Comparison of ENCODE assay signal across 14 cellular contexts in the genomic region with DNA sequence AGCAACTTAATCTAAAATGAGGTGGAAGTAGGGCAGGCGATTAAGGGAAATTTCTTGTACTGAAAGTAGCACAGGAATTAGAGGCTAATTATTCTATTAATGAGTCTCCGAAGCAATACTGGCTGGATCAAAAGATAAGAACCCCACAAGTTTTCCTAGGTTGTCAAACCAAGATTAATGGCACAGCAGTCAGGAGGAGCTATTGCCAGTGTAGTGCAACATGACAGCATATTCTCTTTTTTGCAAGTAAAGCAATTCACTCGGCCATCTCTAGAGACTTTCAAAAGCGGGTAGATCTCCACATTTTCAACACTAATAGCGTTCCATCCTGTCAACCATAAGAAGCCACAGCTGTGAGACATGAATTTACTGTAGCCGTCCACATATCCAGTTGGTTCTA.
DNase-seq lines count a peak whose midpoint lies in the region; ATAC-seq and TF ChIP-seq lines count a peak whose summit lies in the region.
"Had no signal": no experiment of that assay in that cellular context is flagged by ENCODE, and none has a peak within 500 bp of the region (broad histone marks: within the 10 kb centered on the region; RNA-seq: fewer than 3 reads in every experiment).

No MANE protein-coding gene starts in this region.

- H2AFZ ChIP-seq in IMR-90 (replicated peaks; ENCODE audit: low read length, poor library complexity): no peak overlapping the region

- H4K8ac ChIP-seq in IMR-90 (ENCODE audit: low read depth in 2 of 2, low read length in 2 of 2): no peak overlapping the region; a peak in 1 of 4 replicates

- no peak overlapping the region for H3K14ac ChIP-seq in IMR-90 (replicated peaks; ENCODE audit: low read depth, low read length)

- TF ChIP-seq CTCF in left ventricle myocardium inferior (IDR thresholded peaks at IDR 0.05; ENCODE audit: borderline replicate concordance) (no peak), IMR-90 (conservative IDR thresholded peaks at IDR 0.05; ENCODE audit: low read depth, low read length) (no peak)

- no peak for TF ChIP-seq POLR2A in IMR-90 (IDR thresholded peaks at IDR 0.05; ENCODE audit: low read depth, low read length)

- H4K91ac ChIP-seq in IMR-90 (ENCODE audit: insufficient read depth, low read depth, low read length): no peak overlapping the region

- H3K9me1 ChIP-seq in IMR-90 (ENCODE audit: insufficient read depth, low read length): no peaks in the 10 kb centered on the region; the same call in 1 of the 2 replicates

- H3K27ac ChIP-seq in left ventricle myocardium inferior (replicated peaks): peak overlapping the region; percentile 20
- no peak overlapping the region for H3K27ac ChIP-seq in IMR-90 (ENCODE audit: insufficient read depth, low read length)
- H3K27ac ChIP-seq in caudate nucleus (ENCODE audit: low read depth, low read length): peak overlapping the region; percentile 60

- H3K27me3 ChIP-seq in left ventricle myocardium inferior (ENCODE audit: low read depth) (no peaks in the 10 kb centered on the region), IMR-90 (ENCODE audit: control insufficient read depth, insufficient read depth, low read length) (no peaks in the 10 kb centered on the region)

- H2AK5ac ChIP-seq in IMR-90 (ENCODE audit: low read depth, low read length): no peak overlapping the region

- H3K4me3 ChIP-seq in left ventricle myocardium inferior (no peak overlapping the region), IMR-90 (ENCODE audit: insufficient read depth, low read depth, low read length) (no peak overlapping the region)

- no peaks in the 10 kb centered on the region for H3K9me3 ChIP-seq in left ventricle myocardium inferior (replicated peaks)
- H3K9me3 ChIP-seq in IMR-90 (ENCODE audit: control insufficient read depth, insufficient read depth, low read length): no peaks in the 10 kb centered on the region

- H2BK5ac ChIP-seq in IMR-90 (ENCODE audit: low read depth, low read length, poor library complexity, severe bottlenecking): no peak overlapping the region

- H3K36me3 ChIP-seq in left ventricle myocardium inferior (peaks cover 4% of the 10 kb centered on the region), IMR-90 (ENCODE audit: control insufficient read depth, insufficient read depth, low read length) (peaks cover 12% of the 10 kb centered on the region)

- no TSS peak for BruUV-seq in IMR-90 (replicated peaks; lab: Mats Ljungman, UMichigan)

- TF ChIP-seq RAD21 in IMR-90 (IDR thresholded peaks at IDR 0.05; ENCODE audit: low read length): no peak

- H2BK20ac ChIP-seq in IMR-90 (ENCODE audit: low read depth, low read length): no peak overlapping the region

- no peak overlapping the region for H3K4me2 ChIP-seq in IMR-90 (ENCODE audit: low read depth, low read length)

- 76% methylated on average over 5 of the region's 6 CpGs; no CpG with 5 or more reads in 1 of the 2 experiments for WGBS in IMR-90 (ENCODE audit: extremely low coverage in 2 of 2, insufficient read length in 1 of 2), 2 experiments

- no peak overlapping the region for H2AK9ac ChIP-seq in IMR-90 (replicated peaks; ENCODE audit: low read depth, low read length, poor library complexity)

- H3K23ac ChIP-seq in IMR-90 (ENCODE audit: low read depth, low read length): 0 out of 2 replicates have a peak overlapping the region, but pooled peaks have one; percentile 24

- H3K18ac ChIP-seq in IMR-90 (ENCODE audit: low read depth, low read length): no peak overlapping the region

- no peak overlapping the region for H3K4ac ChIP-seq in IMR-90 (ENCODE audit: low read depth, low read length)

- in situ Hi-C loops in IMR-90 (cut with MboI; ENCODE audit: low sequenced_read_pairs): no loop called here

- H3K9ac ChIP-seq in IMR-90 (ENCODE audit: low read depth, low read length): no peak overlapping the region

- no peaks in the 10 kb centered on the region; the same call in 1 of the 2 replicates for H4K20me1 ChIP-seq in IMR-90 (ENCODE audit: insufficient read depth, low read length)

- ATAC-seq in left cardiac atrium (no peak), IMR-90 (ENCODE audit: low read depth) (no peak), HG02763 (IDR thresholded peaks at IDR 0.05; ENCODE audit: unreplicated experiment) (no peak)
- ATAC-seq: CD8-positive, alpha-beta T cell had no signal

- POLR2A ChIA-PET in IMR-90 (lab: Charles Lee; ENCODE audit: unreplicated experiment): no interaction called here

- no peak overlapping the region for H4K5ac ChIP-seq in IMR-90 (ENCODE audit: low read depth, low read length)

- intact Hi-C loops in left ventricle myocardium inferior (cut with micrococcal nuclease) (no loop called here), left cardiac atrium (cut with DNase I) (no loop called here), IMR-90 (cut with micrococcal nuclease) (no loop called here)

- H3K56ac ChIP-seq in IMR-90 (ENCODE audit: extremely low read depth, insufficient read depth, low read length): no peak overlapping the region

- no peak overlapping the region for H2BK120ac ChIP-seq in IMR-90 (ENCODE audit: low read depth, low read length)

- peaks cover 27 to 60% of the 10 kb centered on the region in 2 experiments for H3K79me1 ChIP-seq in IMR-90 (ENCODE audit: low read depth in 1 of 2, low read length in 2 of 2)

- CTCF ChIA-PET in IMR-90 (lab: Yijun Ruan, JAX): no interaction called here

- dilution Hi-C loops in IMR-90 (cut with HindIII; ENCODE audit: low sequenced_read_pairs, unreplicated experiment): no loop called here

- DNase-seq in left ventricle myocardium inferior: no peak
- no peak for DNase-seq in left cardiac atrium
- DNase-seq in IMR-90: no peak
- DNase-seq in caudate nucleus (lab: John Stamatoyannopoulos, UW): no peak
- DNase-seq in retina: peak; percentile 16
- DNase-seq in NCI-H128 (lab: John Stamatoyannopoulos, UW; ENCODE audit: unreplicated experiment): no peak
- no peak for DNase-seq in MV-4-11 (lab: John Stamatoyannopoulos, UW)
- DNase-seq: CD8-positive, alpha-beta T cell; COR-L47; DMS153; DMS79 treated with DMSO at 0.1 percent for 48 hours; EL; HCEC 1CT had no signal

- no peak overlapping the region for H2BK15ac ChIP-seq in IMR-90 (ENCODE audit: low read depth, low read length)

- H3K4me1 ChIP-seq in left ventricle myocardium inferior (peaks cover 10% of the 10 kb centered on the region), IMR-90 (ENCODE audit: control insufficient read depth, insufficient read depth, low read length) (peaks cover 11% of the 10 kb centered on the region)

TF ChIP-seq in IMR-90, 13 proteins besides CTCF, POLR2A, EP300 and RAD21:
- no peak for TF ChIP-seq SMC3 (IDR thresholded peaks at IDR 0.05; ENCODE audit: low read depth, low read length)
- TF ChIP-seq RCOR1 (IDR thresholded peaks at IDR 0.05; ENCODE audit: insufficient replicate concordance, low read length): no peak
- TF ChIP-seq RFX5 (IDR thresholded peaks at IDR 0.05; ENCODE audit: low read depth, low read length): no peak
- TF ChIP-seq BHLHE40 (IDR thresholded peaks at IDR 0.05; ENCODE audit: low read depth, low read length): no peak
- no peak for TF ChIP-seq NFE2L2 (IDR thresholded peaks at IDR 0.05; ENCODE audit: low read depth, low read length)
- TF ChIP-seq MXI1 (IDR thresholded peaks at IDR 0.05; ENCODE audit: borderline replicate concordance, low read depth, low read length): no peak
- TF ChIP-seq MAZ (IDR thresholded peaks at IDR 0.05; ENCODE audit: borderline replicate concordance, low read depth, low read length): no peak
- no peak for TF ChIP-seq MAFK (IDR thresholded peaks at IDR 0.05; ENCODE audit: low read depth, low read length)
- TF ChIP-seq, protein P1, sequence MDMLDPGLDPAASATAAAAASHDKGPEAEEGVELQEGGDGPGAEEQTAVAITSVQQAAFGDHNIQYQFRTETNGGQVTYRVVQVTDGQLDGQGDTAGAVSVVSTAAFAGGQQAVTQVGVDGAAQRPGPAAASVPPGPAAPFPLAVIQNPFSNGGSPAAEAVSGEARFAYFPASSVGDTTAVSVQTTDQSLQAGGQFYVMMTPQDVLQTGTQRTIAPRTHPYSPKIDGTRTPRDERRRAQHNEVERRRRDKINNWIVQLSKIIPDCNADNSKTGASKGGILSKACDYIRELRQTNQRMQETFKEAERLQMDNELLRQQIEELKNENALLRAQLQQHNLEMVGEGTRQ (IDR thresholded peaks at IDR 0.05; ENCODE audit: low read depth, low read length): no peak
- no peak for TF ChIP-seq CEBPB (IDR thresholded peaks at IDR 0.05; ENCODE audit: low read depth, low read length)
- TF ChIP-seq, protein P2, sequence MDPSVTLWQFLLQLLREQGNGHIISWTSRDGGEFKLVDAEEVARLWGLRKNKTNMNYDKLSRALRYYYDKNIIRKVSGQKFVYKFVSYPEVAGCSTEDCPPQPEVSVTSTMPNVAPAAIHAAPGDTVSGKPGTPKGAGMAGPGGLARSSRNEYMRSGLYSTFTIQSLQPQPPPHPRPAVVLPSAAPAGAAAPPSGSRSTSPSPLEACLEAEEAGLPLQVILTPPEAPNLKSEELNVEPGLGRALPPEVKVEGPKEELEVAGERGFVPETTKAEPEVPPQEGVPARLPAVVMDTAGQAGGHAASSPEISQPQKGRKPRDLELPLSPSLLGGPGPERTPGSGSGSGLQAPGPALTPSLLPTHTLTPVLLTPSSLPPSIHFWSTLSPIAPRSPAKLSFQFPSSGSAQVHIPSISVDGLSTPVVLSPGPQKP (IDR thresholded peaks at IDR 0.05; ENCODE audit: borderline replicate concordance, low read depth, low read length): no peak
- TF ChIP-seq FOS (IDR thresholded peaks at IDR 0.05; ENCODE audit: low read depth, low read length): no peak
- TF ChIP-seq CHD1 (IDR thresholded peaks at IDR 0.05; ENCODE audit: low read depth, low read length): no peak
